In the genomic region with DNA sequence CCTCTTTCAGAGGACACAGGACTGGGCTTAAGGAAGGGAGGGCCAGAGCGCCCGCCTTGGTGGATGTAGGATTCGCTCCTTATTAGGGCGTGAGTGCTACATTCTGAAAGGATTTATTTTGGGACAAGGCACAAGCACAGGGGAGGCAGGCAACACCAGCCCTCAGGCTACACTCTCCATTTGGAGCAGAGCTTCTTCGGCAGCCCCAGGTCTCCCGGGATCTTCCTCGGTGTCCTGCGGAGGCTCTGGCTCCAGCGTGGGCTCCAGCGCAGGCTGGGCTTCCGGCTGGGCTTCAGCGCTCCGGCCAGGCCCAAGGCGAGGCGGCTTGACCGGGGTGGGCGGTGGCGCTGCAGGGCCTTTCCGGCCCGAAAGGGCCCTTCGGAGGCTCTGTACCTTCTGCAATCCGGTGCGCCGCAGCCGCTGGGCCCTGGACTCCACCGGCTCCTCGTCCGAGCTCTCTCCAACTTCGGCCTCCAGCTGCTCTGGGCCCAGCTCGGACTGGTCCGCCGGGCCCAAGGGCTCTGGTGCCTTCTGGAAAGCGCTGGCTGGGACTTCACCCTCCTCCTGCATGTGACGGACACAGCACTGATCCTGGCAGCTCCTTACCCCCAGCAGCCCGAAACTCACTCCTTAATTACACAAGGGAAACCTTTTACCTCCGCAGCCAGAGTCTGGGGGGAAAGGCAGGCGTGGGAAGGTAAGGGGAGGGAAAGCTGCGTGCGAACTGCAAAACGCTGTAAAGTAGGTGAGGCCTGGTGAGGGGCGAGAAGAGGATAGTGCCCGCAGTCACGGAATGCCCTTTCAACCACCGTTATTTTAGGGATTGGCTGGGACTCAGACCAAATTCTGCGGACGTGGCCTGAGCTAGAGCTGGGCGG, we compare ENCODE assay signal across 8 cellular contexts. TPM values are rescaled to one million over a fixed set of nuclear protein-coding genes. Genes with fewer than 3 reads are reported as not detected.
DNase-seq lines count a peak whose midpoint lies in the region; ATAC-seq lines count a peak whose summit lies in the region.

No MANE protein-coding gene starts in this region.

- 0 to 2% methylated on average over 35 to 47 of the region's 47 CpGs for WGBS in GM23248 (ENCODE audit: low coverage in 1 of 2, low lambda C conversion rate in 2 of 2, missing lambda C conversion rate in 2 of 2), 2 experiments

- peak overlapping the region; percentile 68 for H2AFZ ChIP-seq in GM23248

- peaks cover 28% of the 10 kb centered on the region for H3K4me1 ChIP-seq in GM23248 (ENCODE audit: insufficient read depth)

- H3K9me2 ChIP-seq in GM23248 (ENCODE audit: insufficient read depth) = no peaks in the 10 kb centered on the region

- DNase-seq in GM23248 (peak; percentile 74), hepatic stellate cell (ENCODE audit: low spot score) (peak; percentile 36), smooth muscle cell of the brain vasculature (ENCODE audit: low read depth, low spot score) (peak; percentile 2), COR-L47 (lab: John Stamatoyannopoulos, UW) (no peak), OCI-M2 (lab: John Stamatoyannopoulos, UW; ENCODE audit: unreplicated experiment) (no peak), NCI-H345 treated with DMSO at 0.1 percent for 48 hours (lab: John Stamatoyannopoulos, UW; ENCODE audit: unreplicated experiment) (no peak)

- no peaks in the 10 kb centered on the region for H4K20me1 ChIP-seq in GM23248 (ENCODE audit: insufficient read depth)

- peak overlapping the region; percentile 100 for H3K27ac ChIP-seq in GM23248
- peak overlapping the region; percentile 75 for H3K27ac ChIP-seq in angular gyrus (ENCODE audit: low read depth, low read length)

- peak overlapping the region; percentile 100 for H3K9ac ChIP-seq in GM23248

- no peaks in the 10 kb centered on the region for H3K9me3 ChIP-seq in GM23248 (ENCODE audit: low read depth)

- H3K79me2 ChIP-seq in GM23248 (ENCODE audit: insufficient read depth) = peaks cover 24% of the 10 kb centered on the region

- H3K4me3 ChIP-seq in GM23248 = peak overlapping the region; percentile 89

- ATAC-seq in HG03175 (IDR thresholded peaks at IDR 0.05; ENCODE audit: unreplicated experiment) = no peak

- in situ Hi-C loops in GM23248 (cut with MboI) = loop anchor here (10.0 kb wide), 1 partner anchor 64 kb away; the partner anchor contains the start of gene CCKBR

- peak overlapping the region; percentile 93 for H3K4me2 ChIP-seq in GM23248 (ENCODE audit: unreplicated experiment)

- H3K27me3 ChIP-seq in GM23248 (replicated peaks; ENCODE audit: insufficient read depth) = no peaks in the 10 kb centered on the region

- H3F3A ChIP-seq in GM23248 (ENCODE audit: insufficient read depth) = peaks cover 37% of the 10 kb centered on the region

- H3K36me3 ChIP-seq in GM23248 (ENCODE audit: low read depth) = no peaks in the 10 kb centered on the region

RNA-seq across cellular contexts. Expression of gene CAVIN3, which starts 1.1 kb away (rescaled TPM):
- 392 and 456 TPM in 2 replicates for total RNA-seq in GM23248 (2014; rRNA removed; shearing (Covaris generic))
- 290 and 301 TPM in 2 replicates for polyA plus RNA-seq in GM23248 (2016; fragmentation: Nextera tagmentation; extraction: Ambion mirVana)

RNA-seq across cellular contexts. Expression of gene CCKBR, which starts 59.6 kb away (rescaled TPM):
- not detected in 2 replicates for total RNA-seq in GM23248 (2014; rRNA removed; shearing (Covaris generic))
- not detected in 2 replicates for polyA plus RNA-seq in GM23248 (2016; fragmentation: Nextera tagmentation; extraction: Ambion mirVana)

Comparison
In these comparisons a context has a peak if more than half of its experiments do, and no peak if none do; other contexts are left out.
1. DNase-seq: peak in GM23248 (single experiment), hepatic stellate cell (single experiment) and smooth muscle cell of the brain vasculature (single experiment); none in COR-L47 (single experiment), OCI-M2 (single experiment) and NCI-H345 treated with DMSO at 0.1 percent for 48 hours (single experiment).